Comparison of ENCODE assay signal across 21 cellular contexts in the genomic region with DNA sequence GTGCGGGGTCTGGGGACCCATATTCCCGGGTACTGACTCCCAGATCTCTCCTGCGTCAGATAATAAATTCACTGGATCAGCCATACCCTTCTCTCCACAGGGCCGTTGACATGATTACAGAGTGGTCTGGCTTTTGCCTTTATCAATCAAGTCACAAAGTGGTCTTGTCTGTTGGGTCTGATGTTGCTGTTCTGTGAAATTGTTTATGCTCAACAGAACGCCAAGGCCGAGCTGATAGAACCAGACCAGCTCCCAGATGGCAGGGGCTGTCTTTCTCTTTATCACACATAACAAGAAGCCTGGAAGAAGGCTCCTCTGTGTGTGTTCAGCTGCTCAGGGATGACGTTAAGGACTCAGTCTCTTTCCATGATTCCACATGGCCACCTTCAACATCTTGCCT. TPM values are rescaled to one million over a fixed set of nuclear protein-coding genes. Genes with fewer than 3 reads are reported as not detected.
DNase-seq lines count a peak whose midpoint lies in the region; ATAC-seq, FAIRE-seq and TF ChIP-seq lines count a peak whose summit lies in the region.
"Had no signal": no experiment of that assay in that cellular context is flagged by ENCODE, and none has a peak within 500 bp of the region (broad histone marks: within the 10 kb centered on the region; RNA-seq: fewer than 3 reads in every experiment).

No MANE protein-coding gene starts in this region.

- peaks cover 55% of the 10 kb centered on the region for H3K27me3 Mint-ChIP-seq in activated CD4-positive, alpha-beta T cell treated with anti-CD3 and anti-CD28 coated beads for 36 hours
- H3K27me3 Mint-ChIP-seq in endothelial cell (ENCODE audit: unreplicated experiment) (peaks cover 21% of the 10 kb centered on the region), osteocyte (ENCODE audit: unreplicated experiment) (peaks cover 77% of the 10 kb centered on the region)

- no peaks in the 10 kb centered on the region for H3K36me3 Mint-ChIP-seq in activated CD4-positive, alpha-beta T cell treated with anti-CD3 and anti-CD28 coated beads for 36 hours (ENCODE audit: low read depth)
- H3K36me3 Mint-ChIP-seq in endothelial cell (ENCODE audit: low read depth, unreplicated experiment) (peaks cover 5% of the 10 kb centered on the region), osteocyte (ENCODE audit: unreplicated experiment) (no peaks in the 10 kb centered on the region)

- no peak for ATAC-seq in activated CD4-positive, alpha-beta T cell treated with anti-CD3 and anti-CD28 coated beads for 36 hours
- no peak for ATAC-seq in HG02588 (IDR thresholded peaks at IDR 0.05; ENCODE audit: unreplicated experiment)

- no peaks in the 10 kb centered on the region for H3K9me3 Mint-ChIP-seq in activated CD4-positive, alpha-beta T cell treated with anti-CD3 and anti-CD28 coated beads for 36 hours (ENCODE audit: low read depth)
- H3K9me3 Mint-ChIP-seq in endothelial cell (ENCODE audit: unreplicated experiment) (no peaks in the 10 kb centered on the region), osteocyte (ENCODE audit: unreplicated experiment) (no peaks in the 10 kb centered on the region)

- H3K27ac Mint-ChIP-seq in activated CD4-positive, alpha-beta T cell treated with anti-CD3 and anti-CD28 coated beads for 36 hours, result no peak overlapping the region
- H3K27ac Mint-ChIP-seq in endothelial cell (ENCODE audit: unreplicated experiment), result no peak overlapping the region
- no peak overlapping the region for H3K27ac Mint-ChIP-seq in osteocyte (ENCODE audit: unreplicated experiment)
- H3K27ac Mint-ChIP-seq: HFFc6 had no signal

- peaks cover 4% of the 10 kb centered on the region for H3K4me1 Mint-ChIP-seq in activated CD4-positive, alpha-beta T cell treated with anti-CD3 and anti-CD28 coated beads for 36 hours
- H3K4me1 Mint-ChIP-seq in endothelial cell (ENCODE audit: unreplicated experiment) (peaks cover 10% of the 10 kb centered on the region), osteocyte (ENCODE audit: unreplicated experiment) (peaks cover 4% of the 10 kb centered on the region)

- no peak for FAIRE-seq in GM19239 (lab: Jason Lieb, UNC)
- FAIRE-seq: A204.1 had no signal

- intact Hi-C loops in activated CD4-positive, alpha-beta T cell treated with anti-CD3 and anti-CD28 coated beads for 36 hours (cut with DNase I, micrococcal nuclease), result no loop called here

- CTCF ChIA-PET in activated CD4-positive, alpha-beta T cell treated with anti-CD3 and anti-CD28 coated beads for 36 hours (lab: Charles Lee), result interaction anchor here (0.6 kb wide), 1 partner anchor 430 kb away, joined by 3 read pairs; no protein-coding TSS in a partner anchor

- TF ChIP-seq CTCF in endothelial cell (IDR thresholded peaks at IDR 0.05; ENCODE audit: unreplicated experiment) (no peak), osteocyte (IDR thresholded peaks at IDR 0.05) (no peak)

- DNase-seq in activated CD4-positive, alpha-beta T cell treated with anti-CD3 and anti-CD28 coated beads for 36 hours, result no peak
- DNase-seq in activated CD4-positive, alpha-beta T cell treated with anti-CD3 and anti-CD28 coated beads for 1 hour, result no peak
- peak; percentile 92 for DNase-seq in SK-N-DZ (ENCODE audit: low spot score)
- DNase-seq in endothelial cell (ENCODE audit: low spot score), result no peak
- no peak for DNase-seq in osteocyte (ENCODE audit: extremely low spot score, unreplicated experiment)
- DNase-seq in GM19239 (ENCODE audit: insufficient read length, low spot score), result no peak
- DNase-seq in glomerular visceral epithelial cell (ENCODE audit: extremely low spot score), result no peak
- DNase-seq: activated CD4-positive, CD25-positive, alpha-beta regulatory T cell; activated CD8-positive, alpha-beta memory T cell treated with anti-CD3 and anti-CD28 coated beads for 24 hours; Caco-2; colonic mucosa; EL; HFFc6; Karpas-422; MV-4-11; NCI-H187 had no signal

- H3K4me3 Mint-ChIP-seq in activated CD4-positive, alpha-beta T cell treated with anti-CD3 and anti-CD28 coated beads for 36 hours, result peak overlapping the region; percentile 23
- H3K4me3 Mint-ChIP-seq in endothelial cell (ENCODE audit: unreplicated experiment) (peak overlapping the region; percentile 85), osteocyte (ENCODE audit: unreplicated experiment) (peak overlapping the region; percentile 50)
- H3K4me3 Mint-ChIP-seq: HFFc6 had no signal

- POLR2A ChIA-PET in activated CD4-positive, alpha-beta T cell treated with anti-CD3 and anti-CD28 coated beads for 36 hours (lab: Charles Lee), result no interaction called here

RNA-seq across cellular contexts. Expression of gene DCLK3, which starts 0.8 kb away (rescaled TPM):
- total RNA-seq in activated CD4-positive, alpha-beta T cell treated with anti-CD3 and anti-CD28 coated beads for 36 hours, result under 1 TPM; 0.30 TPM
- 5.6 and 8.0 TPM in 2 replicates for polyA plus RNA-seq in SK-N-DZ (2014; cell fraction: cytosol; rRNA removed)
- 4.1 and 4.5 TPM in 2 replicates for polyA plus RNA-seq in SK-N-DZ (2014; cell fraction: nucleus; rRNA removed)
- total RNA-seq in endothelial cell (ENCODE audit: unreplicated experiment) (not detected), osteocyte (not detected in 2 replicates)
- total RNA-seq: Caco-2, fibroblast of lung, glomerular endothelial cell, HFFc6, pulmonary artery endothelial cell had no signal
- polyA plus RNA-seq: fibroblast of lung had no signal

Comparison
In these comparisons a context has a peak if more than half of its experiments do, and no peak if none do; other contexts are left out.
1. H3K4me3 Mint-ChIP-seq: peak in every context shown above with its lines; median percentile 85 in endothelial cell; 50 in osteocyte; 23 in activated CD4-positive, alpha-beta T cell treated with anti-CD3 and anti-CD28 coated beads for 36 hours.